In the genomic region with DNA sequence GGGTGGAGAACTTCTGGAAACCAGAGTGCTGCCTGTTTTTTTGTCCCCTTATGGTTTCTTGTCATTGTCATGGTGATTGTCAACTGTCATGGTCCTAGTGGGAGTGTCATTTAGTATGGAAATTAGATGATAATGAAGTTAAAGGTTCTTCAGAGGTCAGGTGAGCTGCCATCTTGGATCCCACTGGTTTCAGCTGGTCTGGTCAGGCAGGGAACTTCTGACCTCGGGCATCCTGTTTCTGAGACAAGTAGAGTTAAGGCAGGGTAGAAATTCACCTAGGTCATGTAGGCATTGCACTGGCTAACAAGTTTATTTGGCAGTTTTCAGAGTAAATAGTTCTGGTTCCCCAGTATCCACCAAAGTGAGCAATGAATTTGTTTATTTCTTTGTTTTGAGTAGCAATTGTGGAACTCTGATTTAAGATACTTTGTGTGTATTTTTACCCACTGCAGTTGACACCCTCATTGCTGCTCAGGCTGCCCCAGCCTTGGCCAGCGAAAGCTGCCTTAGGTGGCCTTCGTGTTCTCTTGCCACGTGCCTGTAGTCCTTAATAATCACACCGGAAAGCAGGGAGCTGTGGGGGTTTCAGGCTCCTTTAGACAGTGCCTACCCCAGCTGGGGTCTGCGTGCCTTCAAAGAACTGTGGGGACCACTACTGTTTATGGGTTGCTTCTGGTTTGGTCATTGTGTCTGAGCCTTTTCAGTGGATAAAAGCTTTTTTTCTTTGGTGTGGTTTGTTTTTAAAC, we compare ENCODE assay signal across 1 cellular context.
TF ChIP-seq lines count a peak whose summit lies in the region.

No MANE protein-coding gene starts in this region.

TF ChIP-seq in GM12878, 131 proteins besides CTCF, POLR2A, EP300 and RAD21:
- TF ChIP-seq, protein P1, sequence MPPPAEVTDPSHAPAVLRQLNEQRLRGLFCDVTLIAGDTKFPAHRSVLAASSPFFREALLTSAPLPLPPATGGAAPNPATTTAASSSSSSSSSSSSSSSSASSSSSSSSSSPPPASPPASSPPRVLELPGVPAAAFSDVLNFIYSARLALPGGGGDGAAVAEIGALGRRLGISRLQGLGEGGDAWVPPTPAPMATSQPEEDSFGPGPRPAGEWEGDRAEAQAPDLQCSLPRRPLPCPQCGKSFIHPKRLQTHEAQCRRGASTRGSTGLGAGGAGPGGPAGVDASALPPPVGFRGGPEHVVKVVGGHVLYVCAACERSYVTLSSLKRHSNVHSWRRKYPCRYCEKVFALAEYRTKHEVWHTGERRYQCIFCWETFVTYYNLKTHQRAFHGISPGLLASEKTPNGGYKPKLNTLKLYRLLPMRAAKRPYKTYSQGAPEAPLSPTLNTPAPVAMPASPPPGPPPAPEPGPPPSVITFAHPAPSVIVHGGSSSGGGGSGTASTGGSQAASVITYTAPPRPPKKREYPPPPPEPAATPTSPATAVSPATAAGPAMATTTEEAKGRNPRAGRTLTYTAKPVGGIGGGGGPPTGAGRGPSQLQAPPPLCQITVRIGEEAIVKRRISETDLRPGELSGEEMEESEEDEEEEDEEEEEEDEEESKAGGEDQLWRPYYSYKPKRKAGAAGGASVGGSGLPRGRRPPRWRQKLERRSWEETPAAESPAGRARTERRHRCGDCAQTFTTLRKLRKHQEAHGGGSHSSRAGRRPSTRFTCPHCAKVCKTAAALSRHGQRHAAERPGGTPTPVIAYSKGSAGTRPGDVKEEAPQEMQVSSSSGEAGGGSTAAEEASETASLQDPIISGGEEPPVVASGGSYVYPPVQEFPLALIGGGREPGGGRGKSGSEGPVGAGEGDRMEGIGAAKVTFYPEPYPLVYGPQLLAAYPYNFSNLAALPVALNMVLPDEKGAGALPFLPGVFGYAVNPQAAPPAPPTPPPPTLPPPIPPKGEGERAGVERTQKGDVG (CRISPR knock-in tag; IDR thresholded peaks at IDR 0.05): no peak
- TF ChIP-seq YY1 (IDR thresholded peaks at IDR 0.05; ENCODE audit: low read depth, low read length): peak; percentile 45; the same call in 1 of the 2 replicates
